In genomic region chr10:89588671-89589070, GRCh38 we compare ENCODE assay signal across 20 cellular contexts. TPM values are rescaled to one million over a fixed set of nuclear protein-coding genes. Genes with fewer than 3 reads are reported as not detected.
DNase-seq lines count a peak whose midpoint lies in the region; ATAC-seq and TF ChIP-seq lines count a peak whose summit lies in the region.
"Had no signal": no experiment of that assay in that cellular context is flagged by ENCODE, and none has a peak within 500 bp of the region (broad histone marks: within the 10 kb centered on the region; RNA-seq: fewer than 3 reads in every experiment).

No MANE protein-coding gene starts in this region.

- H3K9ac ChIP-seq in skeletal muscle tissue (ENCODE audit: low read depth in 1 of 3, low read length in 3 of 3), result no peak overlapping the region
- H3K9ac ChIP-seq: BLaER1 treated with 17β-estradiol and CSF1 and Interleukin-3, amounts not matched to agents 10 nM and 100 nM had no signal

- no peak for TF ChIP-seq CTCF in left ventricle myocardium inferior (IDR thresholded peaks at IDR 0.05; ENCODE audit: borderline replicate concordance)
- TF ChIP-seq CTCF in hepatocyte (IDR thresholded peaks at IDR 0.05; ENCODE audit: poor library complexity), result no peak

- DNase-seq in left ventricle myocardium inferior, result no peak
- no peak for DNase-seq in Right ventricle myocardium inferior (ENCODE audit: missing footprints)
- peak; percentile 34 for DNase-seq in dermis blood vessel endothelial cell
- no peak for DNase-seq in hepatocyte (ENCODE audit: low spot score)
- DNase-seq in H7, result no peak
- DNase-seq: CD8-positive, alpha-beta memory T cell; GF-D8; KG1; NCI-H1048; NCI-H146; NCI-H2081; NCI-H774; Right ventricle myocardium superior had no signal

- intact Hi-C loops in left ventricle myocardium inferior (cut with micrococcal nuclease) (no loop called here), Right ventricle myocardium inferior (cut with DNase I) (no loop called here)

- no peaks in the 10 kb centered on the region for H3K79me2 ChIP-seq in hepatocyte

- H3K4me1 ChIP-seq in left ventricle myocardium inferior (peaks cover 48% of the 10 kb centered on the region), hepatocyte (ENCODE audit: insufficient read depth) (peaks cover 8% of the 10 kb centered on the region), skeletal muscle tissue (ENCODE audit: control insufficient read depth in 3 of 3, insufficient read depth in 3 of 3, low read length in 3 of 3) (peaks cover 15 to 25% (median 24%) of the 10 kb centered on the region in 3 donors)
- H3K4me1 ChIP-seq: A549 had no signal

- no peaks in the 10 kb centered on the region for H4K20me1 ChIP-seq in hepatocyte (ENCODE audit: insufficient read depth, poor library complexity, severe bottlenecking)
- H4K20me1 ChIP-seq: BLaER1 treated with 17β-estradiol and CSF1 and Interleukin-3, amounts not matched to agents 10 nM and 100 nM had no signal

- H3K9me2 ChIP-seq in hepatocyte (replicated peaks; ENCODE audit: insufficient read depth), result no peaks in the 10 kb centered on the region

- ATAC-seq in Right ventricle myocardium inferior, result no peak
- no peak for ATAC-seq in GM21825 (IDR thresholded peaks at IDR 0.05; ENCODE audit: unreplicated experiment)
- ATAC-seq in HG03521 (IDR thresholded peaks at IDR 0.05; ENCODE audit: unreplicated experiment), result no peak
- ATAC-seq: A549, HepG2, Panc1 had no signal

- H3K4me3 ChIP-seq in left ventricle myocardium inferior (no peak overlapping the region), hepatocyte (no peak overlapping the region), skeletal muscle tissue (ENCODE audit: low read length in 3 of 3) (no peak overlapping the region), H7 (ENCODE audit: insufficient read depth, low read depth, low read length) (no peak overlapping the region)
- H3K4me3 ChIP-seq: A549; BLaER1 treated with 17β-estradiol and CSF1 and Interleukin-3, amounts not matched to agents 10 nM and 100 nM had no signal

- H3K27ac ChIP-seq in left ventricle myocardium inferior (replicated peaks) (peak overlapping the region; percentile 87), hepatocyte (peak overlapping the region; percentile 12), skeletal muscle tissue (ENCODE audit: low read depth, low read length) (peak overlapping the region; percentile 7)
- H3K27ac ChIP-seq: A549; BLaER1 treated with 17β-estradiol and CSF1 and Interleukin-3, amounts not matched to agents 10 nM and 100 nM had no signal

- peaks cover 16% of the 10 kb centered on the region for H3K36me3 ChIP-seq in left ventricle myocardium inferior
- no peaks in the 10 kb centered on the region for H3K36me3 ChIP-seq in hepatocyte (replicated peaks; ENCODE audit: insufficient read depth, low read depth)
- H3K36me3 ChIP-seq in skeletal muscle tissue (ENCODE audit: control insufficient read depth in 3 of 3, insufficient read depth in 3 of 3, low read length in 3 of 3), result peaks cover 0 to 9% (median 5%) of the 10 kb centered on the region in 3 donors
- peaks cover 12% of the 10 kb centered on the region for H3K36me3 ChIP-seq in H7 (replicated peaks; ENCODE audit: control insufficient read depth, insufficient read depth, low read length)

- no peaks in the 10 kb centered on the region for H3K27me3 ChIP-seq in left ventricle myocardium inferior (ENCODE audit: low read depth)
- no peaks in the 10 kb centered on the region for H3K27me3 ChIP-seq in hepatocyte
- no peaks in the 10 kb centered on the region for H3K27me3 ChIP-seq in skeletal muscle tissue (ENCODE audit: control insufficient read depth in 3 of 3, insufficient read depth in 3 of 3, low read length in 3 of 3)
- H3K27me3 ChIP-seq in H7 (ENCODE audit: control insufficient read depth, insufficient read depth, low read length), result no peaks in the 10 kb centered on the region
- H3K27me3 ChIP-seq: BLaER1 treated with 17β-estradiol and CSF1 and Interleukin-3, amounts not matched to agents 10 nM and 100 nM had no signal

- H3K9me3 ChIP-seq in left ventricle myocardium inferior (replicated peaks) (no peaks in the 10 kb centered on the region), hepatocyte (ENCODE audit: low read depth) (no peaks in the 10 kb centered on the region), skeletal muscle tissue (ENCODE audit: control insufficient read depth in 3 of 3, low read length in 3 of 3) (no peaks in the 10 kb centered on the region)
- H3K9me3 ChIP-seq: A549 had no signal

- no peak overlapping the region for H3K4me2 ChIP-seq in hepatocyte
- H3K4me2 ChIP-seq: A549; BLaER1 treated with 17β-estradiol and CSF1 and Interleukin-3, amounts not matched to agents 10 nM and 100 nM had no signal

- no peak overlapping the region for H2AFZ ChIP-seq in hepatocyte

- 79% methylated on average over 3 of the region's 3 CpGs for WGBS in hepatocyte (ENCODE audit: low lambda C conversion rate, missing lambda C conversion rate)

RNA-seq across cellular contexts. Expression of gene SLC16A12, which starts 53.3 kb away (rescaled TPM):
- total RNA-seq in left ventricle myocardium inferior, result 2.0 TPM
- 1.1 TPM for total RNA-seq in Right ventricle myocardium inferior
- total RNA-seq in dermis blood vessel endothelial cell, result 0.14 and 0.34 TPM in 2 replicates
- 5.7 and 7.7 TPM in 2 replicates for total RNA-seq in hepatocyte
- polyA plus RNA-seq in hepatocyte, result 2.4 and 5.9 TPM in 2 replicates
- total RNA-seq in skeletal muscle tissue, result 1.6 TPM
- 4.1 and 5.4 TPM in 2 replicates for total RNA-seq in H7 (2014; rRNA removed; shearing (Covaris generic))
- total RNA-seq: CD8-positive, alpha-beta memory T cell had no signal
- polyA plus RNA-seq: CD8-positive, alpha-beta memory T cell; HepG2 had no signal

RNA-seq across cellular contexts. Expression of gene PANK1, which starts 56.4 kb away (rescaled TPM):
- total RNA-seq in left ventricle myocardium inferior (21.4 TPM), Right ventricle myocardium inferior (19.0 TPM), dermis blood vessel endothelial cell (5.4 and 6.0 TPM in 2 replicates), hepatocyte (51.0 and 55.5 TPM in 2 replicates), skeletal muscle tissue (17.7 TPM)
- polyA plus RNA-seq in hepatocyte, result 21.6 and 22.2 TPM in 2 replicates
- total RNA-seq in H7 (2014; rRNA removed; shearing (Covaris generic)), result 20.0 and 31.6 TPM in 2 replicates

Comparison
In these comparisons a context has a peak if more than half of its experiments do, and no peak if none do; other contexts are left out.
1. H3K27ac ChIP-seq: peak in every context shown above with its lines; median percentile 87 in left ventricle myocardium inferior; 12 in hepatocyte; 7 in skeletal muscle tissue.